In the genomic region with DNA sequence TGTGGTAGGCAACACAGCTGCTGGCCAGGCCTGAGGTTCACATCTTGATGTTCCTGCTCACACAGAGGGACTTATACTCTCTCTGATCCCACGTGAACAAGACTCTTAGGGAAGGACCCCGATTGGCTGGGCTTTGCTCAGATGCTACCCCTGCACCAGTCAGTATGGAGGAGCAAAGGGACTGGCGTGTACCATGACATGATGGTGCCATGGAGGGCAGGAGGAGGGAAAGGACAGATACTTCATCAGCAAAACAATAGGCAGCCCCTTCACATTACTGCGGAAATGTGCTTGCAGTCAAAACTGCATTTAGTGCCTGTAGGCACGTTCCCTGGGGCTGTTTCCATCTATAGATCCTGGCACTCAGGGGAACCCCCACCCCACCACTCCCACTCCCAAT, we compare ENCODE assay signal across 1 cellular context.
TF ChIP-seq lines count a peak whose summit lies in the region.

No MANE protein-coding gene starts in this region.

TF ChIP-seq in GM23338, 12 proteins besides CTCF, POLR2A, EP300 and RAD21 (continued from another document):
- TF ChIP-seq JUNB (IDR thresholded peaks at IDR 0.05; ENCODE audit: unreplicated experiment) (no peak), EZH2 (IDR thresholded peaks at IDR 0.05; ENCODE audit: low read depth, unreplicated experiment) (no peak)
